18 cellular contexts compared by ENCODE assay signal in the genomic region with DNA sequence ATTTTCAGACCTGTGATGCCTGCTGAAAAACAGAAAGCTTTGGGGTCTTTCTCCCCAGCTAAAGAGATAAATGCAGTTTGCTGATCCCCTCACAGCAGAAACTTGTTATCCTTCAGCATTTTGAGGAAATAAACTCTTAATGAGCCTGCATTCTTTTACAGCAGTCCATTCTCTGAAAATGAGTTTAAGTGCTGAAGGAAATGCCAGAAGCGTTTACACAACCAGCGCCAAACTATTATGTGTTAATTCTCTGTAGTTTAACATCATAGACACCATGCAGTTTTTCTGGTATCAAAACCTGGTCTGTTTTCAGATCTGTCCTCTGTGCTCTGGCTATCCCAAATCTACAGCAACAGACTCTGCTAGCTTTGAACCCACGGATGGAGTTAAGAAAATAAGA.
"Had no signal": no experiment of that assay in that cellular context is flagged by ENCODE, and none has a peak within 500 bp of the region (broad histone marks: within the 10 kb centered on the region; RNA-seq: fewer than 3 reads in every experiment).

No MANE protein-coding gene starts in this region.

- FAIRE-seq: kidney had no signal

- DNase-seq: activated CD4-positive, alpha-beta T cell treated with anti-CD3 and anti-CD28 coated beads for 1 hour; activated effector memory CD4-positive, alpha-beta T cell treated with anti-CD3 and anti-CD28 coated beads, Interleukin-2, amount 50 U/mL, for 16 hours; activated T-cell treated with anti-CD3 and anti-CD28 coated beads, Interleukin-2, amount 50 U/mL, for 72 hours; foreskin keratinocyte; glutamatergic neuron; kidney; left ventricle myocardium superior; naive thymus-derived CD4-positive, alpha-beta T cell; ovary; stimulated activated CD4-positive, alpha-beta T cell treated with anti-CD3 and anti-CD28 coated beads, Interleukin-4, amount 100 ng/mL, for 24 hours; stomach; T-helper 2 cell; upper lobe of left lung; WERI-Rb-1 had no signal

- H3K4me3 ChIP-seq: ascending aorta, ovary, stomach, thoracic aorta, upper lobe of left lung had no signal

- H3K27me3 ChIP-seq: ascending aorta, ovary, stomach, upper lobe of left lung had no signal

- H3K9me3 ChIP-seq: ascending aorta, ovary, stomach, thoracic aorta, upper lobe of left lung had no signal

- H3K4me1 ChIP-seq: ascending aorta, foreskin keratinocyte had no signal

- ATAC-seq: activated T-cell treated with anti-CD3 and anti-CD28 coated beads, Interleukin-2, amount 50 U/mL, for 72 hours; foreskin keratinocyte; left ventricle myocardium superior; naive thymus-derived CD4-positive, alpha-beta T cell; stimulated activated effector memory CD8-positive, alpha-beta T cell treated with anti-CD3 and anti-CD28 coated beads, Interleukin-12 subunit alpha, Interleukin-12 subunit beta, amount 100 ng/mL, for 72 hours had no signal

- H3K36me3 ChIP-seq: ascending aorta, ovary, stomach, thoracic aorta, upper lobe of left lung, WERI-Rb-1 had no signal

- H3K27ac ChIP-seq: ascending aorta, epithelial cell of prostate, foreskin keratinocyte, ovary, stomach, thoracic aorta, upper lobe of left lung, WERI-Rb-1 had no signal
